Comparison of ENCODE assay signal across 11 cellular contexts in the genomic region with DNA sequence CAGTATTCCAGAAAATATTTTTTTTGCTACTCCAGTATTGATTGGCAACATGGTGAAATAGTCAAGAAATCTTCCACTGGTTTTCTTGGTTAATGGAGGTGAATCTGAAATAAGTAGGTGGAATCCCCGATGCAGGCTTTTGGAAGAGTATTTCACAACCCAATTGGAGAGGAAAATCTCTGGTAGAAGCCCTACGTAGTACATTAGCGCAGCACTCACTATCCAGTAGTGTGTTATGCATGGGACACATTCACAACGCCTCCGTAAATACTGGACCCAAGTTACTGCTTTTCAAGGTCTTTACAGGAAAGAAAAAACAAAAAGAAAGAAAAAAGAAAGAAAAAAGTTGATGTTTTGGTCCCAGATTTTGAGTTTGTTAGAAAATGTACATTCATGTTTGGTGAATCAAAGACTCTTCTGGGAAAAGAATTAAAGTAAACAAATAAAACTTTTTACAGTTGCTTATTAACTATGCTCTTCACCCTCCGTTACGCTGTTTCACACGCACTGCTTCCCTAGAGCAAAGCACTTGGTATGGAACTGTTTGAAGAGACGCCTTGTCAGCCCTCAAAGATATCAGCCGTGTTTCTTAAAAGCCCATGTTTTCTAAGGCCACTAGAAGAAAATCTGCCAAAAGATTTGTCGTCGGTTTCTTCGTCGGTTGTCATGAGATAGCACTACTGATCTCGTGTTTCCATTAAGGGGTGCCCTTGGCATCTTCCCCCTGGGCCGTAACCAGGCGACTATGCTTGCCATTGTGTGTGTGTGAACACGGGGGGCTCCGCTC.
DNase-seq lines count a peak whose midpoint lies in the region; ATAC-seq and TF ChIP-seq lines count a peak whose summit lies in the region.
"Had no signal": no experiment of that assay in that cellular context is flagged by ENCODE, and none has a peak within 500 bp of the region (broad histone marks: within the 10 kb centered on the region; RNA-seq: fewer than 3 reads in every experiment).

No MANE protein-coding gene starts in this region.

- H3K27me3 ChIP-seq in effector memory CD4-positive, alpha-beta T cell (replicated peaks; ENCODE audit: control insufficient read depth, insufficient read depth, low read length, poor library complexity, severe bottlenecking), result peaks cover 15% of the 10 kb centered on the region
- peaks cover 4% of the 10 kb centered on the region for H3K27me3 ChIP-seq in thyroid gland

- DNase-seq in CD14-positive monocyte (ENCODE audit: low spot score), result no peak
- DNase-seq in effector memory CD4-positive, alpha-beta T cell, result no peak
- no peak for DNase-seq in natural killer cell treated with Interleukin-12 subunit alpha and Interleukin-12 subunit beta and Interleukin-15 and Interleukin-18, amount 100 ng/mL, for 72 hours (ENCODE audit: low spot score)
- no peak for DNase-seq in activated effector memory CD4-positive, alpha-beta T cell treated with Interleukin-2 at 50 U/mL for 16 hours
- no peak for DNase-seq in thyroid gland
- DNase-seq in mesenteric fat pad (ENCODE audit: low spot score), result no peak
- DNase-seq in HuH-7.5 (ENCODE audit: low spot score), result no peak
- DNase-seq: activated gamma-delta T cell treated with Interleukin-2 at 50 U/mL for 16 hours, NCI-H2171 treated with DMSO at 0.1 percent for 48 hours, nucleus accumbens had no signal

- intact Hi-C loops in CD14-positive monocyte (cut with micrococcal nuclease) (no loop called here), thyroid gland (cut with DNase I) (no loop called here)

- H3K4me3 ChIP-seq in effector memory CD4-positive, alpha-beta T cell (ENCODE audit: insufficient read depth, low read depth, low read length, poor library complexity, severe bottlenecking), result peak overlapping the region; percentile 40
- peak overlapping the region in 1 of 3 donors; percentile 15 for H3K4me3 ChIP-seq in thyroid gland (replicated peaks in 1 of 3)

- H3K27me3 Mint-ChIP-seq in CD14-positive monocyte (ENCODE audit: low read depth in 3 of 3), result peaks cover 47 to 61% (median 54%) of the 10 kb centered on the region in 3 donors
- H3K27me3 Mint-ChIP-seq in natural killer cell treated with Interleukin-12 subunit alpha and Interleukin-12 subunit beta and Interleukin-15 and Interleukin-18, amount 100 ng/mL, for 72 hours, result peaks cover 26 to 57% of the 10 kb centered on the region in 2 donors

- no peaks in the 10 kb centered on the region for H3K9me3 ChIP-seq in effector memory CD4-positive, alpha-beta T cell (ENCODE audit: control insufficient read depth, low read length)
- no peaks in the 10 kb centered on the region for H3K9me3 ChIP-seq in thyroid gland

- H3K4me1 ChIP-seq in effector memory CD4-positive, alpha-beta T cell (ENCODE audit: control insufficient read depth, insufficient read depth, low read length, poor library complexity, severe bottlenecking), result peaks cover 3% of the 10 kb centered on the region
- no peaks in the 10 kb centered on the region for H3K4me1 ChIP-seq in thyroid gland

- no peaks in the 10 kb centered on the region for H3K36me3 ChIP-seq in effector memory CD4-positive, alpha-beta T cell (ENCODE audit: control insufficient read depth, insufficient read depth, low read length)
- no peaks in the 10 kb centered on the region for H3K36me3 ChIP-seq in thyroid gland

- peak overlapping the region in 2 of 7 donors; percentile 33 to 72 for H3K27ac Mint-ChIP-seq in CD14-positive monocyte
- H3K27ac Mint-ChIP-seq in natural killer cell treated with Interleukin-12 subunit alpha and Interleukin-12 subunit beta and Interleukin-15 and Interleukin-18, amount 100 ng/mL, for 72 hours, result no peak overlapping the region

- H3K9me3 Mint-ChIP-seq in CD14-positive monocyte, result peaks cover 0 to 9% (median 5%) of the 10 kb centered on the region in 7 donors
- no peaks in the 10 kb centered on the region for H3K9me3 Mint-ChIP-seq in natural killer cell treated with Interleukin-12 subunit alpha and Interleukin-12 subunit beta and Interleukin-15 and Interleukin-18, amount 100 ng/mL, for 72 hours

- peak overlapping the region; percentile 70 to 91 for H3K4me3 Mint-ChIP-seq in CD14-positive monocyte
- peak overlapping the region; percentile 85 for H3K4me3 Mint-ChIP-seq in natural killer cell treated with Interleukin-12 subunit alpha and Interleukin-12 subunit beta and Interleukin-15 and Interleukin-18, amount 100 ng/mL, for 72 hours

- TF ChIP-seq CTCF in CD14-positive monocyte (IDR thresholded peaks at IDR 0.05) (no peak), thyroid gland (IDR thresholded peaks at IDR 0.05) (no peak)

- TF ChIP-seq POLR2A in thyroid gland (IDR thresholded peaks at IDR 0.05), result no peak

- WGBS in thyroid gland, 2 donors, result 47 to 49% methylated on average over 19 of the region's 19 CpGs

- peaks cover 13% of the 10 kb centered on the region for H3K4me1 Mint-ChIP-seq in CD14-positive monocyte
- peaks cover 14 to 16% of the 10 kb centered on the region in 2 donors for H3K4me1 Mint-ChIP-seq in natural killer cell treated with Interleukin-12 subunit alpha and Interleukin-12 subunit beta and Interleukin-15 and Interleukin-18, amount 100 ng/mL, for 72 hours (ENCODE audit: low read depth in 2 of 2)

- peaks cover 0 to 9% of the 10 kb centered on the region in 2 donors for H3K36me3 Mint-ChIP-seq in CD14-positive monocyte
- peaks cover 9% of the 10 kb centered on the region for H3K36me3 Mint-ChIP-seq in natural killer cell treated with Interleukin-12 subunit alpha and Interleukin-12 subunit beta and Interleukin-15 and Interleukin-18, amount 100 ng/mL, for 72 hours

- peak; percentile 8 for ATAC-seq in HG02759 (IDR thresholded peaks at IDR 0.05; ENCODE audit: unreplicated experiment)
- ATAC-seq in natural killer cell treated with Interleukin-12 subunit alpha and Interleukin-12 subunit beta and Interleukin-15 and Interleukin-18, amount 100 ng/mL, for 72 hours, result no peak

- H3K27ac ChIP-seq in effector memory CD4-positive, alpha-beta T cell (ENCODE audit: insufficient read depth, low read length, poor library complexity, severe bottlenecking), result no peak overlapping the region
- no peak overlapping the region for H3K27ac ChIP-seq in thyroid gland
